In genomic region chr4:78612398-78613005, GRCh38 we compare ENCODE assay signal across 8 cellular contexts.
DNase-seq lines count a peak whose midpoint lies in the region; ATAC-seq, FAIRE-seq and TF ChIP-seq lines count a peak whose summit lies in the region.

No MANE protein-coding gene starts in this region.

- H3K4me3 Mint-ChIP-seq in glutamatergic neuron (ENCODE audit: unreplicated experiment) = no peak overlapping the region

- H3K9me3 Mint-ChIP-seq in glutamatergic neuron (ENCODE audit: unreplicated experiment) = no peaks in the 10 kb centered on the region

- TF ChIP-seq CTCF in VCaP (conservative IDR thresholded peaks at IDR 0.05) (peak; percentile 89), glutamatergic neuron (IDR thresholded peaks at IDR 0.05; ENCODE audit: partially characterized antibody, unreplicated experiment) (peak; percentile 21)

- ATAC-seq in GM21447 (IDR thresholded peaks at IDR 0.05; ENCODE audit: unreplicated experiment) (no peak), HG02588 (IDR thresholded peaks at IDR 0.05; ENCODE audit: unreplicated experiment) (no peak)

- FAIRE-seq in small intestine (lab: Jason Lieb, UNC) = peak; percentile 81

- no peaks in the 10 kb centered on the region for H3K9me3 ChIP-seq in small intestine (ENCODE audit: control insufficient read depth, low read depth)

- no peak overlapping the region for H3K27ac ChIP-seq in VCaP
- H3K27ac ChIP-seq in small intestine (ENCODE audit: low read depth in 1 of 2, low read length in 1 of 2) = no peak overlapping the region

- DNase-seq in A172 (ENCODE audit: low spot score) = peak; percentile 19
- peak; percentile 57 for DNase-seq in GM03348 (ENCODE audit: low spot score)
- DNase-seq in HUDEP-2 (lab: John Stamatoyannopoulos, UW; ENCODE audit: unreplicated experiment in 76 of 76) = peak in 52 of 76 experiments; percentile 1 to 77 (median 34)
- no peak for DNase-seq in glutamatergic neuron
- peak; percentile 74 for DNase-seq in small intestine

- H3K4me3 ChIP-seq in small intestine (ENCODE audit: low read depth in 1 of 2, low read length in 2 of 2) = no peak overlapping the region

- no peaks in the 10 kb centered on the region for H3K4me1 Mint-ChIP-seq in glutamatergic neuron (ENCODE audit: low read depth, unreplicated experiment)

- H3K36me3 ChIP-seq in small intestine (ENCODE audit: control insufficient read depth in 2 of 2, insufficient read depth in 2 of 2, low read length in 2 of 2) = no peaks in the 10 kb centered on the region

- H3K4me1 ChIP-seq in small intestine (ENCODE audit: control insufficient read depth in 2 of 2, insufficient read depth in 1 of 2, low read depth in 1 of 2, low read length in 1 of 2) = no peaks in the 10 kb centered on the region

- no peaks in the 10 kb centered on the region for H3K27me3 ChIP-seq in small intestine (ENCODE audit: control insufficient read depth in 2 of 2, insufficient read depth in 2 of 2, low read length in 2 of 2)

- peaks cover 1% of the 10 kb centered on the region for H3K27me3 Mint-ChIP-seq in glutamatergic neuron (ENCODE audit: unreplicated experiment)

- no peaks in the 10 kb centered on the region for H3K36me3 Mint-ChIP-seq in glutamatergic neuron (ENCODE audit: unreplicated experiment)

- 53 to 65% (median 61%) methylated on average over 3 of the region's 3 CpGs for WGBS in small intestine, 3 donors

- H3K27ac Mint-ChIP-seq in glutamatergic neuron (ENCODE audit: unreplicated experiment) = no peak overlapping the region
